Comparison of ENCODE assay signal across 8 cellular contexts in the genomic region with DNA sequence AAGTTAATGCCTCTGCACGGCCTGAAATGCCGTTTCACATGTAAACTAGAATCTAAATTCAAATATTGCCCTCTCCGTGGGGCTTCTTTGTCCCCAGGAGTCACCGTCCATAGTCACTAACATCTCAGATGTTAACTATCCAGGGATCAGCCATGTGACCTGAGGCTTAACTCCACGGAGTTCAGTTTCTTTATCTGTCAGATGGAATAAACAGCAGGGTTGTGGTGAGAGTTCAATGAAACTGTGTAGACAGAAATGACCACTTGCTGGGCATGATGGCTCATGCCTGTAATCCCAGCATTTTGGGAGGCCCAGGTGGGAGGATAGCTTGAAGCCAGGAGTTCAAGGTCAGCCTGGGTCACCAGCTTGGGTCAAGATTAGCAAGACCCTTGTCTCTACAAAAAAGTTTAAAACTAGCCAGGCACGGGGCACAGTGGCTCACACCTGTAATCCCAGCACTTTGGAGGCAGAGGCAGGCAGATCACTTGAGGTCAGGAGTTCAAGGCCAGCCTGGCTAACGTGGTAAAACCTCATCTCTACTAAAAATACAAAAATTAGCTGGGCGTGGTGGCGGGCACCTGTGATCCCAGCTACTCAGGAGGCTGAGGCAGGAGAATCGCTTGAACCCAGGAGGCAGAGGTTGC. TPM values are rescaled to one million over a fixed set of nuclear protein-coding genes. Genes with fewer than 3 reads are reported as not detected.
A peak's percentile ranks its signal among the peaks of the same experiment; 100 is the strongest.
DNase-seq lines count a peak whose midpoint lies in the region; ATAC-seq, FAIRE-seq and TF ChIP-seq lines count a peak whose summit lies in the region.
"Not testable (repeated sequence)": the region's sequence is repeated elsewhere in the genome, so short reads cannot be mapped to it uniquely, and the experiment has no call there.
"Had no signal": no experiment of that assay in that cellular context is flagged by ENCODE, and none has a peak within 500 bp of the region (broad histone marks: within the 10 kb centered on the region; RNA-seq: fewer than 3 reads in every experiment).

No MANE protein-coding gene starts in this region.

- H3K79me2 ChIP-seq in endothelial cell of umbilical vein (ENCODE audit: control insufficient read depth, insufficient read depth, low read length); HepG2 (ENCODE audit: insufficient read depth, low read length); osteoblast (ENCODE audit: insufficient read depth, low read length): not testable (repeated sequence)

- not testable (repeated sequence) for H3K27me3 Mint-ChIP-seq in WTC11 (ENCODE audit: low read depth)

- not testable (repeated sequence) for TF ChIP-seq POLR2A in endothelial cell of umbilical vein (IDR thresholded peaks at IDR 0.05; ENCODE audit: low read depth, low read length); HepG2 (IDR thresholded peaks at IDR 0.05; ENCODE audit: insufficient read depth in 1 of 2, low read depth in 2 of 2, low read length in 2 of 2); vagina (IDR thresholded peaks at IDR 0.05)

- dilution Hi-C loops in endothelial cell of umbilical vein (cut with MboI; ENCODE audit: extremely low pct_ligation_motif_present, low sequenced_read_pairs): not testable (repeated sequence)

- H3K36me3 ChIP-seq in HEK293 (ENCODE audit: control insufficient read depth in 2 of 2, insufficient read depth in 1 of 2, low read length in 2 of 2); endothelial cell of umbilical vein (ENCODE audit: control insufficient read depth in 2 of 2, extremely low read depth in 1 of 2, insufficient read depth in 2 of 2, low read length in 2 of 2); HepG2 (replicated peaks in 1 of 2; ENCODE audit: control insufficient read depth in 1 of 2, insufficient read depth in 2 of 2, low read length in 2 of 2); osteoblast (ENCODE audit: insufficient read depth, low read length); vagina: not testable (repeated sequence)

- H3K36me3 Mint-ChIP-seq in WTC11: not testable (repeated sequence)

- not testable (repeated sequence) for H3K9me1 ChIP-seq in endothelial cell of umbilical vein (replicated peaks; ENCODE audit: control insufficient read depth, extremely low read depth, insufficient read depth, low read length)

- FAIRE-seq in endothelial cell of umbilical vein (lab: Jason Lieb, UNC); HepG2 (lab: Jason Lieb, UNC): not testable (repeated sequence)

- peaks cover 18% of the 10 kb centered on the region for H3K4me1 Mint-ChIP-seq in WTC11

- peak overlapping the region; percentile 81 for H2AFZ ChIP-seq in endothelial cell of umbilical vein (ENCODE audit: low read depth, low read length)
- H2AFZ ChIP-seq in HepG2 (ENCODE audit: low read length): not testable (repeated sequence)
- H2AFZ ChIP-seq in osteoblast (ENCODE audit: low read length): peak overlapping the region; percentile 66

- peak; percentile 38 for DNase-seq in NCI-H146 (lab: John Stamatoyannopoulos, UW)
- not testable (repeated sequence) for DNase-seq in WTC11 (ENCODE audit: low spot score); endothelial cell of umbilical vein (ENCODE audit: low read depth, low spot score); HepG2 (ENCODE audit: low spot score); osteoblast (ENCODE audit: insufficient read length, low spot score, missing footprints); vagina (ENCODE audit: extremely low spot score in 2 of 2)

- H3K4me2 ChIP-seq in endothelial cell of umbilical vein (ENCODE audit: insufficient read depth, low read length); osteoblast (ENCODE audit: insufficient read depth, low read length): not testable (repeated sequence)
- peak overlapping the region; percentile 44 for H3K4me2 ChIP-seq in HepG2 (ENCODE audit: low read depth, low read length)

- TF ChIP-seq EP300 in HepG2 (IDR thresholded peaks at IDR 0.05; ENCODE audit: low read depth in 2 of 2, low read length in 2 of 2); HepG2 (CRISPR knock-in tag; IDR thresholded peaks at IDR 0.05; ENCODE audit: borderline replicate concordance): not testable (repeated sequence)

- not testable (repeated sequence) for H3K9me3 Mint-ChIP-seq in WTC11

- H3K27me3 ChIP-seq in endothelial cell of umbilical vein (ENCODE audit: control insufficient read depth in 2 of 2, insufficient read depth in 2 of 2, low read length in 2 of 2); HepG2 (ENCODE audit: control insufficient read depth in 1 of 2, insufficient read depth in 2 of 2, low read length in 2 of 2); osteoblast (ENCODE audit: insufficient read depth, low read length); vagina: not testable (repeated sequence)

- not testable (repeated sequence) for H3K9ac ChIP-seq in endothelial cell of umbilical vein (replicated peaks; ENCODE audit: extremely low read depth, insufficient read depth, low read length); HepG2 (ENCODE audit: insufficient read depth, low read depth, low read length)

- POLR2A ChIA-PET in HEK293 (lab: Yijun Ruan, JAX); endothelial cell of umbilical vein (lab: Charles Lee): not testable (repeated sequence)
- POLR2A ChIA-PET in WTC11 (lab: Charles Lee) (interaction anchor here (0.8 kb wide), 1 partner anchor 47 kb away, joined by 4 read pairs; no protein-coding TSS in a partner anchor), HepG2 (lab: Yijun Ruan, JAX) (interaction anchor here (1.3 kb wide), 1 partner anchor 19 kb away, joined by 4 read pairs; no protein-coding TSS in a partner anchor)

- intact Hi-C loops in endothelial cell of umbilical vein (cut with micrococcal nuclease); HepG2 (cut with micrococcal nuclease; ENCODE audit: unreplicated experiment); vagina (cut with DNase I): not testable (repeated sequence)

- H3K4me1 ChIP-seq in HEK293 (ENCODE audit: control insufficient read depth, insufficient read depth, low read length); endothelial cell of umbilical vein (ENCODE audit: control insufficient read depth, extremely low read depth, insufficient read depth, low read length): not testable (repeated sequence)
- H3K4me1 ChIP-seq in HepG2 (ENCODE audit: insufficient read depth, low read length) (peaks cover 64% of the 10 kb centered on the region), osteoblast (ENCODE audit: insufficient read depth, low read length) (peaks cover 12% of the 10 kb centered on the region), vagina (peaks cover 13% of the 10 kb centered on the region)

- not testable (repeated sequence) for H3K9me3 ChIP-seq in HEK293 (ENCODE audit: control insufficient read depth, insufficient read depth, low read depth, low read length); endothelial cell of umbilical vein (replicated peaks; ENCODE audit: control insufficient read depth, insufficient read depth, low read length); HepG2 (ENCODE audit: low read length); osteoblast (ENCODE audit: low read depth, low read length); vagina

- WGBS in HepG2 (ENCODE audit: low lambda C conversion rate): 27% methylated on average over 9 of the region's 10 CpGs

- CTCF ChIA-PET in HEK293 (lab: Yijun Ruan, JAX): interaction anchor here (0.7 to 2.3 kb wide), 2 partner anchors 9 to 285 kb away, joined by 4 to 11 read pairs; no protein-coding TSS in a partner anchor
- CTCF ChIA-PET in WTC11 (lab: Charles Lee): interaction anchor here (1.0 kb wide), 1 partner anchor 9 kb away, joined by 4 read pairs; no protein-coding TSS in a partner anchor
- CTCF ChIA-PET in endothelial cell of umbilical vein (lab: Charles Lee); HepG2 (lab: Yijun Ruan, JAX; ENCODE audit: low intra/inter-chr PET ratio, low total read pairs): not testable (repeated sequence)

- BruUV-seq in endothelial cell of umbilical vein (replicated peaks; lab: Mats Ljungman, UMichigan); HepG2 (replicated peaks; lab: Mats Ljungman, UMichigan): not testable (repeated sequence)

- not testable (repeated sequence) for H3K27ac Mint-ChIP-seq in WTC11

- ATAC-seq in WTC11: not testable (repeated sequence)
- peak; percentile 56 for ATAC-seq in HepG2

- H3K4me3 Mint-ChIP-seq in WTC11: not testable (repeated sequence)

- in situ Hi-C loops in HepG2 (cut with HindIII; ENCODE audit: extremely low pct_ligation_motif_present, low pct_unique_long_range_greater_than_20kb): not testable (repeated sequence)

- H3K27ac ChIP-seq in HEK293 (ENCODE audit: extremely low read depth, low read depth, low read length); endothelial cell of umbilical vein (ENCODE audit: insufficient read depth, low read depth, low read length); HepG2 (ENCODE audit: extremely low read length, insufficient read depth, low read length); osteoblast (ENCODE audit: low read depth, low read length): not testable (repeated sequence)
- peak overlapping the region; percentile 10 for H3K27ac ChIP-seq in vagina

- H3K4me3 ChIP-seq in HEK293 (ENCODE audit: low read depth, low read length); endothelial cell of umbilical vein (replicated peaks in 1 of 3; ENCODE audit: insufficient read depth in 1 of 3, low read depth in 1 of 3, low read length in 3 of 3); HepG2 (replicated peaks in 1 of 3; ENCODE audit: insufficient read depth in 1 of 3, low read depth in 2 of 3, low read length in 3 of 3); osteoblast (ENCODE audit: insufficient read depth, low read length); vagina: not testable (repeated sequence)

- H4K20me1 ChIP-seq in endothelial cell of umbilical vein (replicated peaks; ENCODE audit: control insufficient read depth, extremely low read depth, insufficient read depth, low read length); HepG2 (ENCODE audit: insufficient read depth, low read length); osteoblast (ENCODE audit: insufficient read depth, low read length): not testable (repeated sequence)

- not testable (repeated sequence) for TF ChIP-seq RAD21 in HepG2 (CRISPR knock-in tag; IDR thresholded peaks at IDR 0.05)

- TF ChIP-seq CTCF in HEK293 (tag by site-specific recombination; IDR thresholded peaks at IDR 0.05); WTC11 (IDR thresholded peaks at IDR 0.05); endothelial cell of umbilical vein (IDR thresholded peaks at IDR 0.05; ENCODE audit: extremely low read depth in 1 of 2, insufficient read depth in 1 of 2, low read depth in 1 of 2, low read length in 2 of 2); HepG2 (CRISPR knock-in tag; IDR thresholded peaks at IDR 0.05); osteoblast (IDR thresholded peaks at IDR 0.05; ENCODE audit: extremely low read depth, low read depth, low read length); vagina (IDR thresholded peaks at IDR 0.05): not testable (repeated sequence)

RNA-seq across cellular contexts. Expression of gene CABLES1, which starts 12.6 kb away (rescaled TPM):
- total RNA-seq in WTC11 (2021) (15.4 to 18.0 TPM (median 17.0 TPM) in 3 replicates), endothelial cell of umbilical vein (55.0 and 71.1 TPM in 2 replicates), HepG2 (2016; rRNA removed; fragmentation: Illumina TruSeq; extraction: Trizol) (25.8 and 32.4 TPM in 2 replicates), osteoblast (13.0 and 16.8 TPM in 2 replicates), vagina (39.3 TPM)
- polyA plus RNA-seq in endothelial cell of umbilical vein (28.7 and 40.2 TPM in 2 replicates), HepG2 (2011; rRNA removed) (14.7 and 15.5 TPM in 2 replicates)
- polyA plus RNA-seq in endothelial cell of umbilical vein (2011; cell fraction: cytosol; rRNA removed): 46.8 and 51.2 TPM in 2 replicates
- polyA plus RNA-seq in endothelial cell of umbilical vein (2011; cell fraction: nucleus; rRNA removed): 66.8 and 77.1 TPM in 2 replicates
- polyA plus RNA-seq in endothelial cell of umbilical vein (2012): 66.6 TPM in 2 replicates
- 73.3 and 73.9 TPM in 2 replicates for polyA minus RNA-seq in endothelial cell of umbilical vein
- polyA minus RNA-seq in endothelial cell of umbilical vein (2011; cell fraction: cytosol; rRNA and poly(A)+ RNA removed): 7.8 TPM
- 87.4 and 92.3 TPM in 2 replicates for polyA minus RNA-seq in endothelial cell of umbilical vein (2011; cell fraction: nucleus; rRNA and poly(A)+ RNA removed)
- 7.2 and 8.8 TPM in 2 replicates for total RNA-seq in HepG2 (2016; cell fraction: cytosol; rRNA removed; fragmentation: Illumina TruSeq; extraction: Trizol; ENCODE audit: low read depth)
- total RNA-seq in HepG2 (2016; cell fraction: insoluble cytoplasmic fraction; rRNA removed; fragmentation: Illumina TruSeq; extraction: Trizol): 24.2 and 25.8 TPM in 2 replicates
- 31.6 and 31.8 TPM in 2 replicates for total RNA-seq in HepG2 (2016; cell fraction: membrane; rRNA removed; fragmentation: Illumina TruSeq; extraction: Trizol)
- total RNA-seq in HepG2 (2016; cell fraction: nucleus; rRNA removed; fragmentation: Illumina TruSeq; extraction: Trizol): 23.4 and 24.3 TPM in 2 replicates
- polyA plus RNA-seq in HepG2 (2011; cell fraction: cytosol; rRNA removed): 11.3 and 13.8 TPM in 2 replicates
- 13.3 and 13.6 TPM in 2 replicates for polyA plus RNA-seq in HepG2 (2011; cell fraction: nucleus; rRNA removed)
- polyA plus RNA-seq in HepG2 (2012): 21.4 and 30.0 TPM in 2 replicates
- 8.1 and 10.3 TPM in 2 replicates for polyA plus RNA-seq in HepG2 (2016; cell fraction: cytosol; fragmentation: Illumina TruSeq; extraction: Trizol; ENCODE audit: low read depth)
- 31.8 and 42.4 TPM in 2 replicates for polyA plus RNA-seq in HepG2 (2016; cell fraction: insoluble cytoplasmic fraction; fragmentation: Illumina TruSeq; extraction: Trizol; ENCODE audit: low read depth)
- 27.2 and 29.8 TPM in 2 replicates for polyA plus RNA-seq in HepG2 (2016; cell fraction: membrane; fragmentation: Illumina TruSeq; extraction: Trizol; ENCODE audit: low read depth)
- polyA plus RNA-seq in HepG2 (2016; cell fraction: nucleus; fragmentation: Illumina TruSeq; extraction: Trizol; ENCODE audit: insufficient read depth, low read depth): 28.1 and 31.7 TPM in 2 replicates
- 12.7 and 15.8 TPM in 2 replicates for polyA minus RNA-seq in HepG2 (2011; rRNA and poly(A)+ RNA removed; ENCODE audit: low replicate concordance)
- 12.3 and 13.9 TPM in 2 replicates for polyA minus RNA-seq in HepG2 (2011; cell fraction: cytosol; rRNA and poly(A)+ RNA removed)
- 26.8 and 35.3 TPM in 2 replicates for polyA minus RNA-seq in HepG2 (2011; cell fraction: nucleus; rRNA and poly(A)+ RNA removed)
- polyA plus RNA-seq: CD4-positive, alpha-beta memory T cell had no signal
